1 cellular context compared by ENCODE assay signal in the genomic region with DNA sequence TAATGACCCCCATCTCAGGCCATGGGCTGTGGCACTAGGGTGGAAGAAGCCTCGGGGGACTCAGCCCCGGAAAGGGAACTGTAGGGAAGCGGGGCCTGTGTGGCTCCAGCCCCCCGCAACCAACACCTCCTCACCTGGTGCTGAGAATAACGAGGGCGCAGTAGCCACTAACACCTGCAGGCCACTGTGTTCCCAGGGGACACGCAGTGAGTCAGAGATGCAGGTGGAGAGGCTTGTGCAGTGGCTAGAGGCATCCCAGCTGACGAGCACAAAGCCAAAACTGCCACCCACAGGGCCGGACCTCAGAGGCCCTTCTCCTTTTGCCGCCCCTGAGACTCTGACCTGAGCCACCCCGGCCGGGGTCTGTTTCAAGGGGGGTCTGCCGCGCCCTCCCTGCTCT.
TF ChIP-seq lines count a peak whose summit lies in the region.

No MANE protein-coding gene starts in this region.

TF ChIP-seq in GM12878, 131 proteins besides CTCF, POLR2A, EP300 and RAD21:
- 0 out of 2 replicates have a peak, but pooled peaks have one; percentile 31 for TF ChIP-seq IKZF1 (conservative IDR thresholded peaks at IDR 0.05)
- peak; percentile 84 for TF ChIP-seq MEF2B (IDR thresholded peaks at IDR 0.05; ENCODE audit: partially characterized antibody, poor library complexity, severe bottlenecking)
- no peak for TF ChIP-seq ESRRA (IDR thresholded peaks at IDR 0.05; ENCODE audit: low read length)
- peak; percentile 77; the same call in 1 of the 2 replicates for TF ChIP-seq TCF12 (IDR thresholded peaks at IDR 0.05; ENCODE audit: low read depth, low read length)
- TF ChIP-seq ZNF622 (IDR thresholded peaks at IDR 0.05) = no peak
- TF ChIP-seq DPF2 (IDR thresholded peaks at IDR 0.05) = peak; percentile 33; the same call in 1 of the 2 replicates
- 0 out of 2 replicates have a peak, but pooled peaks have one; percentile 39 for TF ChIP-seq TCF3 (IDR thresholded peaks at IDR 0.05; ENCODE audit: borderline replicate concordance, insufficient read depth, low read depth, low read length)
- no peak for TF ChIP-seq ZNF217 (IDR thresholded peaks at IDR 0.05)
- TF ChIP-seq, protein P1, sequence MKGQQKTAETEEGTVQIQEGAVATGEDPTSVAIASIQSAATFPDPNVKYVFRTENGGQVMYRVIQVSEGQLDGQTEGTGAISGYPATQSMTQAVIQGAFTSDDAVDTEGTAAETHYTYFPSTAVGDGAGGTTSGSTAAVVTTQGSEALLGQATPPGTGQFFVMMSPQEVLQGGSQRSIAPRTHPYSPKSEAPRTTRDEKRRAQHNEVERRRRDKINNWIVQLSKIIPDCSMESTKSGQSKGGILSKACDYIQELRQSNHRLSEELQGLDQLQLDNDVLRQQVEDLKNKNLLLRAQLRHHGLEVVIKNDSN (IDR thresholded peaks at IDR 0.05; ENCODE audit: borderline replicate concordance, extremely low read length, insufficient read depth, low read depth, low read length) = no peak
- TF ChIP-seq RFX5 (IDR thresholded peaks at IDR 0.05; ENCODE audit: low read depth, low read length) = no peak
- TF ChIP-seq BHLHE40 (IDR thresholded peaks at IDR 0.05; ENCODE audit: borderline replicate concordance in 1 of 2, low read depth in 2 of 2, low read length in 1 of 2) = peak in 1 of 2 experiments; percentile 48; a peak in 1 of 4 replicates
- no peak for TF ChIP-seq CEBPB (IDR thresholded peaks at IDR 0.05; ENCODE audit: borderline replicate concordance in 1 of 2, low read depth in 2 of 2, low read length in 2 of 2)
- TF ChIP-seq SUZ12 (IDR thresholded peaks at IDR 0.05; ENCODE audit: unreplicated experiment) = no peak
- TF ChIP-seq NR2F1 (conservative IDR thresholded peaks at IDR 0.05) = 0 out of 2 replicates have a peak, but pooled peaks have one; percentile 37
- 0 out of 2 replicates have a peak, but pooled peaks have one; percentile 31 for TF ChIP-seq GATAD2B (conservative IDR thresholded peaks at IDR 0.05; ENCODE audit: low read depth)
- TF ChIP-seq, protein P2, sequence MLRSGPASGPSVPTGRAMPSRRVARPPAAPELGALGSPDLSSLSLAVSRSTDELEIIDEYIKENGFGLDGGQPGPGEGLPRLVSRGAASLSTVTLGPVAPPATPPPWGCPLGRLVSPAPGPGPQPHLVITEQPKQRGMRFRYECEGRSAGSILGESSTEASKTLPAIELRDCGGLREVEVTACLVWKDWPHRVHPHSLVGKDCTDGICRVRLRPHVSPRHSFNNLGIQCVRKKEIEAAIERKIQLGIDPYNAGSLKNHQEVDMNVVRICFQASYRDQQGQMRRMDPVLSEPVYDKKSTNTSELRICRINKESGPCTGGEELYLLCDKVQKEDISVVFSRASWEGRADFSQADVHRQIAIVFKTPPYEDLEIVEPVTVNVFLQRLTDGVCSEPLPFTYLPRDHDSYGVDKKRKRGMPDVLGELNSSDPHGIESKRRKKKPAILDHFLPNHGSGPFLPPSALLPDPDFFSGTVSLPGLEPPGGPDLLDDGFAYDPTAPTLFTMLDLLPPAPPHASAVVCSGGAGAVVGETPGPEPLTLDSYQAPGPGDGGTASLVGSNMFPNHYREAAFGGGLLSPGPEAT (IDR thresholded peaks at IDR 0.05; ENCODE audit: low read depth) = no peak
TF ChIP-seq in GM12878: peak in this region for 8.
